Comparison of ENCODE assay signal across 20 cellular contexts in the genomic region with DNA sequence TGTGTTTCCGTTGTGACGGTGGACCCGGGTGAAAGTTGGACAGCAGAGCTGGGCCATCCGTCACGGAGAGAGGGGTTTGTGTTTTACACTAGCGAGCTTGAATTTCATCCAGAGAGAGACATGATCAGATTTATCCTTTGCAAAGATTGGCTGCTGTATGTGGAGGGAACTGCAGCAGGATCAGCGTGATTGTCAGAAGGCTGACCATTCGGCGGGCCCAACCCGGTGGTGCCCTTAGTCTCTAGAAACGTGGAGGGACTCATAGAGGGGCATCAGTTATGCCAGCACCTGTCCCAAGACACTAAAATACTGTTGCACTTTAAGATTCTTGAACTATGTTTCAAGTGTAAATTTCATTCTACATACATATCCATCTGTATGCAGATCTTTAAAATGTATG. TPM values are rescaled to one million over a fixed set of nuclear protein-coding genes. Genes with fewer than 3 reads are reported as not detected.
DNase-seq lines count a peak whose midpoint lies in the region; ATAC-seq and TF ChIP-seq lines count a peak whose summit lies in the region.
"Had no signal": no experiment of that assay in that cellular context is flagged by ENCODE, and none has a peak within 500 bp of the region (broad histone marks: within the 10 kb centered on the region; RNA-seq: fewer than 3 reads in every experiment).

No MANE protein-coding gene starts in this region.

- no peak for TF ChIP-seq CTCF in dorsolateral prefrontal cortex (IDR thresholded peaks at IDR 0.05 in 54 of 56, conservative IDR thresholded peaks at IDR 0.05 in 2 of 56; ENCODE audit: low read depth in 1 of 56, partially characterized antibody in 56 of 56)

- H3K27ac ChIP-seq in dorsolateral prefrontal cortex (peak overlapping the region in 48 of 59 donors; percentile 1 to 100 (median 74)), temporal lobe (ENCODE audit: low read depth, low read length) (peak overlapping the region; percentile 14)
- H3K27ac ChIP-seq: 22Rv1, BLaER1 had no signal

- intact Hi-C loops in dorsolateral prefrontal cortex (cut with DNase I): loop anchor here (10.0 kb wide), 2 partner anchors 226 to 576 kb away; partner anchors contain the start of genes DHRS12 (in 1 of the 2) and INTS6 (in 1 of the 2)

- peak overlapping the region in 35 of 59 donors; percentile 1 to 54 (median 11) for H3K4me3 ChIP-seq in dorsolateral prefrontal cortex
- H3K4me3 ChIP-seq: BLaER1, GM12878 had no signal

- DNase-seq in NCI-H82 (lab: John Stamatoyannopoulos, UW): peak; percentile 41
- DNase-seq in NCI-H82 treated with DMSO at 0.1 percent for 48 hours (lab: John Stamatoyannopoulos, UW; ENCODE audit: unreplicated experiment): no peak
- DNase-seq in dorsolateral prefrontal cortex: no peak
- DNase-seq in medulla oblongata (ENCODE audit: extremely low spot score): peak; percentile 16
- no peak for DNase-seq in EL
- DNase-seq in NCI-H128 (lab: John Stamatoyannopoulos, UW; ENCODE audit: unreplicated experiment): no peak
- DNase-seq: AML-193; Caco-2; CD8-positive, alpha-beta memory T cell; DMS 273 treated with DMSO at 0.1 percent for 48 hours; GOT3; HCEC 1CT; HFFc6; IMR-90 had no signal

- no peaks in the 10 kb centered on the region for H3K27me3 ChIP-seq in dorsolateral prefrontal cortex

- no peak for ATAC-seq in HG03571 (IDR thresholded peaks at IDR 0.05; ENCODE audit: unreplicated experiment)
- ATAC-seq: GM12878 had no signal

RNA-seq across cellular contexts. Expression of gene FAM124A, which starts 6.9 kb away (rescaled TPM):
- total RNA-seq in dorsolateral prefrontal cortex: 100 to 1,000 TPM in 1 of 120 experiments, 10 to 100 TPM in 119; 15.1 to 107 (median 29.8) TPM
- total RNA-seq in temporal lobe: 9.8 TPM
- total RNA-seq: GM12878, HFFc6, HT-29, IMR-90 had no signal

Comparison
In these comparisons a context has a peak if more than half of its experiments do, and no peak if none do; other contexts are left out.
1. DNase-seq: peak in NCI-H82 (single experiment) and medulla oblongata (single experiment); none in NCI-H82 treated with DMSO at 0.1 percent for 48 hours (single experiment), dorsolateral prefrontal cortex (0 of 10), EL (single experiment) and NCI-H128 (single experiment).